ENCODE assay signal across 12 cellular contexts in the genomic region with DNA sequence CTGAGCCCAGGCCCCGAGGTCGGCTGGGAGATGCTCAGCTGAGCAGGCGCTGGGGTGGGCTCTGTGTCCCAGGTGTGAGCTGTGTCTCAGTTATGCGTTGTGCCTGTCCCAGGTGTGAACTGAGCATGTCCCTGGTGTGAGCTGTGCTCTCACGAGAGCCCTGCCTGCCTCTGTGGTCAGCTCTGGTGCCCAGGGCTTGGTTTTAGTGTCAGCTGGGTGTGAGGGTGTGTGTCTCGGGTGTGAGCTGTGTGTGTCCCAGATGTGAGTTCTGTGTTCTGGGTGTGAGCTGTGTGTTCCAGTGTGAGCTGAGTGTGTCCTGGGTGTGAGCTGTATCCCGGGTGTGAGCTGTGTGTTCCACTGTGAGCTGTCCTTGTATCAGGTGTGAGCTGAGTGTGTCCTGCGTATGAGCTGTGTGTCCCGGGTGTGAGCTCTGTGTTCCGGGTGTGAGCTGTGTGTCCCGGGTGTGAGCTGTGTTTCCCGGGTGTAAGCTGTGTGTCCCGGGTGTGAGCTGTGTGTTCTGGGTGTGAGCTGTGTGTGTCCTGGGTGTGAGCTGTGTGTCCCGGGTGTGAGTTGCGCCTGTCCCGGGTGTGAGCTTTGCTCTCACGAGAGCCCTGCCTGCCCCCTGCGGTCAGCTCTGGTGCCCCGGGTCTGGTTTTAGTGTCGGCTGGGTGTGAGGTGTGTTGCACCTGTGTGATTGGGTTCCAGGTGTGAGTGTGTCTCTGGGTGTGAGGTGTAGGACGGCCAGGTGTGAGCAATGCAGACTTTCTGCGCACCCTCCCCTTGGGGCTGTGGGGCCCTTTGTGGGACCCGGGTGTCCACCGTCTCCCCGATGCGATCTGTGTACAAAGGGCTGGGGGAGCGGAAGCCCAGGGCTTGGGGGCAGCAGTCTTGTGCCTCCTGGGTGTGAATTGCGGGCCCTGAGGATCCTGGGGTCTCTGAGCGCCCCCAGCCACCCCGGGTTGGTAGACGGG. TPM values are rescaled to one million over a fixed set of nuclear protein-coding genes. Genes with fewer than 3 reads are reported as not detected.
A peak's percentile ranks its signal among the peaks of the same experiment; 100 is the strongest.
DNase-seq lines count a peak whose midpoint lies in the region; ATAC-seq, FAIRE-seq and TF ChIP-seq lines count a peak whose summit lies in the region.
"Had no signal": no experiment of that assay in that cellular context is flagged by ENCODE, and none has a peak within 500 bp of the region (broad histone marks: within the 10 kb centered on the region; RNA-seq: fewer than 3 reads in every experiment).

No MANE protein-coding gene starts in this region.

- no peak for TF ChIP-seq CTCF in NB4 (IDR thresholded peaks at IDR 0.05; ENCODE audit: low read depth, low read length)
- TF ChIP-seq CTCF in coronary artery (IDR thresholded peaks at IDR 0.05) = no peak
- TF ChIP-seq CTCF in parathyroid adenoma (IDR thresholded peaks at IDR 0.05) = no peak

- peak overlapping the region; percentile 44 for H3K4me3 ChIP-seq in NB4 (ENCODE audit: low read depth, low read length)
- H3K4me3 ChIP-seq in coronary artery = peak overlapping the region; percentile 71
- H3K4me3 ChIP-seq in parathyroid adenoma (ENCODE audit: low read depth, low read length) = no peak overlapping the region

- in situ Hi-C loops in ACHN (cut with HindIII; ENCODE audit: low pct_ligation_motif_present, low pct_unique_long_range_greater_than_20kb, low sequenced_read_pairs) = no loop called here

- H2AFZ ChIP-seq in parathyroid adenoma = no peak overlapping the region

- no peaks in the 10 kb centered on the region for H3K9me3 ChIP-seq in parathyroid adenoma (ENCODE audit: control insufficient read depth, low read length)

- no peak overlapping the region for H3K4me2 ChIP-seq in parathyroid adenoma (ENCODE audit: low read length)

- H3K36me3 ChIP-seq in parathyroid adenoma (ENCODE audit: control insufficient read depth, insufficient read depth, low read length) = no peaks in the 10 kb centered on the region

- H3K9ac ChIP-seq in parathyroid adenoma = no peak overlapping the region

- H3K79me2 ChIP-seq in parathyroid adenoma = no peaks in the 10 kb centered on the region

- peaks cover 9% of the 10 kb centered on the region for H3K27me3 ChIP-seq in parathyroid adenoma (ENCODE audit: control insufficient read depth, insufficient read depth, low read length)

- H3K27ac ChIP-seq in coronary artery (peak overlapping the region in 1 of 2 donors; percentile 35), parathyroid adenoma (peak overlapping the region; percentile 24)

- DNase-seq in GM12891 (ENCODE audit: insufficient read length, low spot score) = no peak
- DNase-seq in NB4 (ENCODE audit: low read depth) = peak; percentile 44
- no peak for DNase-seq in coronary artery (ENCODE audit: low spot score)
- no peak for DNase-seq in ACHN
- no peak for DNase-seq in NCI-H526 (lab: John Stamatoyannopoulos, UW)
- DNase-seq in Right ventricle myocardium superior = no peak
- no peak for DNase-seq in NCI-H2171 treated with DMSO at 0.1 percent for 48 hours (lab: John Stamatoyannopoulos, UW)
- DNase-seq: NCI-H2029 had no signal

- no peak for ATAC-seq in Right ventricle myocardium superior (ENCODE audit: poor library complexity)

- FAIRE-seq in GM12891 (lab: Jason Lieb, UNC) = peak; percentile 97

- intact Hi-C loops in Right ventricle myocardium superior (cut with DNase I) = no loop called here

- TF ChIP-seq POLR2A in GM12891 (IDR thresholded peaks at IDR 0.05; ENCODE audit: low read depth, low read length) (peak; percentile 57; the same call in 1 of the 2 replicates), NB4 (IDR thresholded peaks at IDR 0.05; ENCODE audit: extremely low read depth, insufficient read length) (no peak)

- peaks cover 6% of the 10 kb centered on the region for H3K4me1 ChIP-seq in parathyroid adenoma

TF ChIP-seq in GM12891, 5 proteins besides CTCF, POLR2A, EP300 and RAD21:
- no peak for TF ChIP-seq POU2F2 (IDR thresholded peaks at IDR 0.05; ENCODE audit: low read depth, low read length)
- 0 out of 2 replicates have a peak, but pooled peaks have one; percentile 4 for TF ChIP-seq POLR2AphosphoS5 (IDR thresholded peaks at IDR 0.05; ENCODE audit: low read depth, low read length)

RNA-seq across cellular contexts. Expression of a gene that starts 7.1 kb away (rescaled TPM):
- 0.49 TPM for polyA plus RNA-seq in GM12891 (2012; ENCODE audit: low read depth, missing spikeins)
- total RNA-seq in Right ventricle myocardium superior = 0.70 TPM
- total RNA-seq: fibroblast of lung had no signal
- polyA plus RNA-seq: fibroblast of lung had no signal

RNA-seq across cellular contexts. Expression of a gene that starts 18.9 kb away (rescaled TPM):
- polyA plus RNA-seq in GM12891 (2012; ENCODE audit: low read depth, missing spikeins) = 1.1 TPM
- total RNA-seq in Right ventricle myocardium superior = not detected
- total RNA-seq: fibroblast of lung, lung microvascular endothelial cell, subcutaneous adipose tissue had no signal
- polyA plus RNA-seq: fibroblast of lung had no signal

RNA-seq across cellular contexts. Expression of a gene that starts 32.8 kb away (rescaled TPM):
- 0.41 TPM for polyA plus RNA-seq in GM12891 (2012; ENCODE audit: low read depth, missing spikeins)
- total RNA-seq in Right ventricle myocardium superior = 0.35 TPM
- total RNA-seq: fibroblast of lung, lung microvascular endothelial cell, subcutaneous adipose tissue had no signal
- polyA plus RNA-seq: fibroblast of lung had no signal

RNA-seq across cellular contexts. Expression of a gene that starts 39.4 kb away (rescaled TPM):
- 196 TPM for polyA plus RNA-seq in GM12891 (2012; ENCODE audit: low read depth, missing spikeins)
- 37.3 TPM for total RNA-seq in Right ventricle myocardium superior

RNA-seq across cellular contexts. Expression of a gene that starts 39.5 kb away (rescaled TPM):
- polyA plus RNA-seq in GM12891 (2012; ENCODE audit: low read depth, missing spikeins) = 31.1 TPM
- 23.9 TPM for total RNA-seq in Right ventricle myocardium superior
